19 cellular contexts compared by ENCODE assay signal in the genomic region with DNA sequence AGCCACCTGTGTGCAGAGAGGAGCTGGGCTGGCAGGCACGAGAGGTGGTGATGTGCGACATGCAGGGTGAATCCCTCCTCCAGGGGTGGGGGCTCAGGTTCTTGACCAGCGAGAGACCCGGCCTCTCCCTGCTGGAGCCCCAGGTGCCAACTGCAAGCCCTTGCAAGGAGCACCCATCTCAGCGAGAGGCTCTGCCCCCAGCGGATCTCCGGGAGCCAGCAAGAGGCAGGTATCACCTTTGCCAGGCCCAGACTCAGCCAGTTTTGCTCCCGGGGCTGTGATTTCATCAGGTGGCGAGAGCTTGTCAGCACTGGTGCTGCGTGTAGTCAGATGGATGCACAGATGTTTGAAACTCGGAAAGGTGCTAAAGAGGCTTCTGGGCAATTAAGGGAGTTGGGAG.
"Had no signal": no experiment of that assay in that cellular context is flagged by ENCODE, and none has a peak within 500 bp of the region (broad histone marks: within the 10 kb centered on the region; RNA-seq: fewer than 3 reads in every experiment).

No MANE protein-coding gene starts in this region.

- H3K9me3 ChIP-seq: ascending aorta, lower lobe of right lung, sigmoid colon, spleen, stomach, testis, upper lobe of right lung had no signal

- H3K4me1 ChIP-seq: ascending aorta, lower lobe of right lung, parathyroid adenoma, sigmoid colon, stomach, testis, upper lobe of right lung had no signal

- H3K27ac Mint-ChIP-seq: activated T-helper 1 cell treated with anti-CD3 and anti-CD28 coated beads, Interleukin-12 subunit alpha, Interleukin-12 subunit beta, Interleukin-2, Interleukin-4 antibody, amounts not matched to agents 30 ng/mL and 10 ng/mL and 1 ng/mL, durations not matched to agents 14 hours and 24 hours and 36 hours; endodermal cell; mesothelial cell of epicardium; T-helper 2 cell treated with Interferon-gamma antibody and Interleukin-4, amounts not matched to agents 5 μg/mL and 100 μg/mL, for 36 hours had no signal

- H3K36me3 ChIP-seq: ascending aorta, lower lobe of right lung, sigmoid colon, spleen, stomach, upper lobe of right lung had no signal

- H3K4me3 ChIP-seq: ascending aorta, lower lobe of right lung, sigmoid colon, spleen, stomach, testis, upper lobe of right lung had no signal

- H3K27ac ChIP-seq: ascending aorta, lower lobe of right lung, parathyroid adenoma, sigmoid colon, spleen, stomach, testis, upper lobe of right lung had no signal

- H3K9ac ChIP-seq: parathyroid adenoma had no signal

- H3K36me3 Mint-ChIP-seq: mesothelial cell of epicardium had no signal

- H3K4me3 Mint-ChIP-seq: activated T-helper 1 cell treated with anti-CD3 and anti-CD28 coated beads, Interleukin-12 subunit alpha, Interleukin-12 subunit beta, Interleukin-2, Interleukin-4 antibody, amounts not matched to agents 30 ng/mL and 10 ng/mL and 1 ng/mL, durations not matched to agents 14 hours and 24 hours and 36 hours; endodermal cell; mesothelial cell of epicardium; T-helper 2 cell treated with Interferon-gamma antibody and Interleukin-4, amounts not matched to agents 5 μg/mL and 100 μg/mL, for 36 hours had no signal

- H2AFZ ChIP-seq: parathyroid adenoma had no signal

- H3K27me3 ChIP-seq: ascending aorta, sigmoid colon, testis, upper lobe of right lung had no signal

- DNase-seq: activated CD4-positive, alpha-beta T cell treated with anti-CD3 and anti-CD28 coated beads, Interleukin-2, amount 50 U/mL, for 1 hour; activated CD8-positive, alpha-beta memory T cell treated with anti-CD3 and anti-CD28 coated beads for 24 hours; activated naive CD4-positive, alpha-beta T cell treated with Interleukin-2 at 50 U/mL for 16 hours; dermis blood vessel endothelial cell; endodermal cell; hippocampal formation; left cardiac atrium; lower lobe of right lung; sigmoid colon; spleen; stimulated activated CD4-positive, alpha-beta T cell treated with anti-CD3 and anti-CD28 coated beads, Interleukin-1b, Interleukin-23, amount 100 ng/mL, for 48 hours; stomach; testis; upper lobe of right lung had no signal

- H3K9me3 Mint-ChIP-seq: activated T-helper 1 cell treated with anti-CD3 and anti-CD28 coated beads, Interleukin-12 subunit alpha, Interleukin-12 subunit beta, Interleukin-2, Interleukin-4 antibody, amounts not matched to agents 30 ng/mL and 10 ng/mL and 1 ng/mL, durations not matched to agents 14 hours and 24 hours and 36 hours; mesothelial cell of epicardium; T-helper 2 cell treated with Interferon-gamma antibody and Interleukin-4, amounts not matched to agents 5 μg/mL and 100 μg/mL, for 36 hours had no signal

- H3K79me2 ChIP-seq: parathyroid adenoma had no signal
